In genomic region chr21:35976929-35977328, GRCh38 we compare ENCODE assay signal across 35 cellular contexts.
"Had no signal": no experiment of that assay in that cellular context is flagged by ENCODE, and none has a peak within 500 bp of the region (broad histone marks: within the 10 kb centered on the region; RNA-seq: fewer than 3 reads in every experiment).

No MANE protein-coding gene starts in this region.

- H3K4me3 ChIP-seq: MG63, Peyer's patch had no signal

- H3K27ac ChIP-seq: Peyer's patch, VCaP had no signal

- H3K9me3 ChIP-seq: MG63, Peyer's patch had no signal

- H3K27ac Mint-ChIP-seq: activated CD4-positive, alpha-beta memory T cell treated with anti-CD3 and anti-CD28 coated beads, Interleukin-2, amount 10 ng/mL, durations not matched to agents 7 days and 5 days; activated CD8-positive, alpha-beta memory T cell treated with anti-CD3 and anti-CD28 coated beads, Interleukin-2, amount 10 ng/mL, durations not matched to agents 7 days and 5 days; activated naive CD4-positive, alpha-beta T cell treated with anti-CD3 and anti-CD28 coated beads, Interleukin-2, amount 10 ng/mL, durations not matched to agents 7 days and 5 days; activated naive CD8-positive, alpha-beta T cell; activated naive CD8-positive, alpha-beta T cell treated with anti-CD3 and anti-CD28 coated beads, Interleukin-2, amount 50 U/mL, for 24 hours; brain had no signal

- H3K4me1 Mint-ChIP-seq: activated CD4-positive, alpha-beta memory T cell treated with anti-CD3 and anti-CD28 coated beads, Interleukin-2, amount 10 ng/mL, durations not matched to agents 7 days and 5 days; activated CD8-positive, alpha-beta memory T cell treated with anti-CD3 and anti-CD28 coated beads, Interleukin-2, amount 10 ng/mL, durations not matched to agents 7 days and 5 days; activated naive CD4-positive, alpha-beta T cell treated with anti-CD3 and anti-CD28 coated beads, Interleukin-2, amount 10 ng/mL, durations not matched to agents 7 days and 5 days; activated naive CD8-positive, alpha-beta T cell treated with anti-CD3 and anti-CD28 coated beads, Interleukin-2, amount 50 U/mL, for 24 hours; brain had no signal

- H3K9me3 Mint-ChIP-seq: activated CD4-positive, alpha-beta memory T cell treated with anti-CD3 and anti-CD28 coated beads, Interleukin-2, amount 10 ng/mL, durations not matched to agents 7 days and 5 days; brain had no signal

- H3K4me1 ChIP-seq: Peyer's patch had no signal

- H3K4me3 Mint-ChIP-seq: activated CD4-positive, alpha-beta memory T cell treated with anti-CD3 and anti-CD28 coated beads, Interleukin-2, amount 10 ng/mL, durations not matched to agents 7 days and 5 days; activated CD8-positive, alpha-beta memory T cell treated with anti-CD3 and anti-CD28 coated beads, Interleukin-2, amount 10 ng/mL, durations not matched to agents 7 days and 5 days; activated naive CD4-positive, alpha-beta T cell treated with anti-CD3 and anti-CD28 coated beads, Interleukin-2, amount 10 ng/mL, durations not matched to agents 7 days and 5 days; activated naive CD8-positive, alpha-beta T cell; activated naive CD8-positive, alpha-beta T cell treated with anti-CD3 and anti-CD28 coated beads, Interleukin-2, amount 50 U/mL, for 24 hours; brain had no signal

- H3K27me3 ChIP-seq: Peyer's patch had no signal

- H3K36me3 ChIP-seq: MG63, Peyer's patch had no signal

- DNase-seq: activated CD4-positive, alpha-beta memory T cell treated with anti-CD3 and anti-CD28 coated beads, Interleukin-2, amount 10 ng/mL, durations not matched to agents 7 days and 5 days; activated CD4-positive, alpha-beta T cell treated with anti-CD3 and anti-CD28 coated beads for 1 hour; activated CD4-positive, alpha-beta T cell treated with anti-CD3 and anti-CD28 coated beads for 48 hours; activated CD4-positive, CD25-positive, alpha-beta regulatory T cell; activated CD8-positive, alpha-beta memory T cell treated with anti-CD3 and anti-CD28 coated beads for 24 hours; activated CD8-positive, alpha-beta memory T cell treated with anti-CD3 and anti-CD28 coated beads, Interleukin-2, amount 10 ng/mL, durations not matched to agents 7 days and 5 days; activated CD8-positive, alpha-beta memory T cell treated with anti-CD3 and anti-CD28 coated beads, Interleukin-2, amount 50 U/mL, for 48 hours; activated effector memory CD4-positive, alpha-beta T cell treated with Interleukin-2 at 50 U/mL for 16 hours; activated naive CD4-positive, alpha-beta T cell treated with anti-CD3 and anti-CD28 coated beads, Interleukin-2, amount 10 ng/mL, durations not matched to agents 7 days and 5 days; activated naive CD8-positive, alpha-beta T cell treated with anti-CD3 and anti-CD28 coated beads, Interleukin-2, amount 50 U/mL, for 24 hours; activated T-cell treated with anti-CD3 and anti-CD28 coated beads, Interleukin-2, amount 50 U/mL, for 48 hours; anterior cingulate cortex; caudate nucleus; cerebellar nuclear complex; Kasumi-1; KG1; MG63; NCI-H1048; NCI-H1105 treated with DMSO at 0.1 percent for 48 hours; NCI-H1436; NCI-H187 treated with DMSO at 0.1 percent for 48 hours; NCI-H345; NCI-H524 treated with DMSO at 0.1 percent for 48 hours; NK-92 treated with Interleukin-12 subunit alpha and Interleukin-12 subunit beta, amount 100 ng/mL, for 24 hours; PC-3; Peyer's patch; RPMI8226; SIG-M5; SW 1271; T-helper 1 cell; T-helper 2 cell; T-helper 9 cell had no signal

- H3K36me3 Mint-ChIP-seq: activated CD8-positive, alpha-beta memory T cell treated with anti-CD3 and anti-CD28 coated beads, Interleukin-2, amount 10 ng/mL, durations not matched to agents 7 days and 5 days; activated naive CD4-positive, alpha-beta T cell treated with anti-CD3 and anti-CD28 coated beads, Interleukin-2, amount 10 ng/mL, durations not matched to agents 7 days and 5 days; activated naive CD8-positive, alpha-beta T cell; brain had no signal
